ENCODE assay signal across 9 cellular contexts in the genomic region with DNA sequence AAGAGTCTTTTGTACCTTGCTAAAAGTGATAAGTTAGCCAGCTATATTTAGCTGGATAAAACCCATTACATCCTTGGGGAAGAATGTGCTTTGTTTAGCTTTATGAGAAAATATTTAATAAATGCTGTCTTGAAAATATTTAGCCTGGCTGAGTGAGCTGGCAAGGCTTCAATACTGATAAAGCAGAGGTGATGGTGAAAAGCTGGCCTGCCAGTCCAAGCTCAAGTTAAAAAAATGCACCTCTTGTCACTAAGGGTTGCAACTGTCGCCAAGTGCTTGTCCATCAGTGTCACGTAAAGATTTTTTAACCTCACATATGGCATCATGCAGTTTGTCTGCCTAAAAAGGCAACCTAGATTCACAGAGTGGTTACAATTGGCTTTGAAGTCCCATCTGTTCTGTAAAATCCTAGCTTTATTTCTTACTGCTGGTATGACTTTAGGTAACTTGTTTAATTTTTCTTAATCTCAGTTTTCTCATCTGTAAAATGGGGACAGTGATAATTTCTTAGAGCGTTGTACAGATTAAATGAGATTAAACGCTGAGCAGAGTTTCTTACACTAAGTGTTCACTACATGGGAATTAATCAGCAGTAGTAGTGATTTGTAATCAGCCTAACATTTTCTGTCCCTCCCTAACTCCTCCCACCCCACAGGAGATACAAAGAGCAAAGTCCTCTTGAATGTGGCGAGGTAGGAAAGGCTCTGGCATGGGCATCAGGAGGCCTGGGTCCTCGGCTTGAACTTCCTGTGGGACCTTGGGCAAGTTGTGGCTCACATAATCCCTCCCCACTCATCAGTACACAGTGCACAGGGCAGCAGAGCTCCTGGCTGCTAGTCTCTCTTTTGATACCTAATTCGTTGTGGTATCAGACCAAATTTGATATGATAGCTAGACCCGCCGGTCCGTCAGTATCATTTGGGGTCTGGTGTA. TPM values are rescaled to one million over a fixed set of nuclear protein-coding genes. Genes with fewer than 3 reads are reported as not detected.
DNase-seq lines count a peak whose midpoint lies in the region; ATAC-seq and TF ChIP-seq lines count a peak whose summit lies in the region.
"Had no signal": no experiment of that assay in that cellular context is flagged by ENCODE, and none has a peak within 500 bp of the region (broad histone marks: within the 10 kb centered on the region; RNA-seq: fewer than 3 reads in every experiment).

No MANE protein-coding gene starts in this region.

- H3K27me3 ChIP-seq in AG04450 (ENCODE audit: control insufficient read depth, insufficient read depth, low read length), result no peaks in the 10 kb centered on the region
- no peaks in the 10 kb centered on the region for H3K27me3 ChIP-seq in H7 (ENCODE audit: control insufficient read depth, insufficient read depth, low read length)

- H3K4me3 Mint-ChIP-seq in neural crest cell, result no peak overlapping the region

- CTCF ChIA-PET in AG04450 (lab: Charles Lee), result interaction anchor here (0.5 to 1.7 kb wide), 6 partner anchors 12 to 1054 kb away, joined by 3 to 6 read pairs (median 4); no protein-coding TSS in a partner anchor

- POLR2A ChIA-PET in AG04450 (lab: Yijun Ruan, JAX), result interaction anchor here (1.2 kb wide), 1 partner anchor 49 kb away, joined by 7 read pairs; a partner anchor contains a TSS

- no peaks in the 10 kb centered on the region for H3K9me3 ChIP-seq in AG04450 (ENCODE audit: control insufficient read depth, insufficient read depth, low read length)

- peak overlapping the region; percentile 78 for H3K27ac Mint-ChIP-seq in neural crest cell (ENCODE audit: unreplicated experiment)
- peak overlapping the region in 1 of 2 donors; percentile 22 for H3K27ac Mint-ChIP-seq in activated naive CD4-positive, alpha-beta T cell treated with anti-CD3 and anti-CD28 coated beads, Interleukin-2, amount 50 U/mL, for 72 hours

- no peaks in the 10 kb centered on the region for H3K27me3 Mint-ChIP-seq in neural crest cell (ENCODE audit: low read depth)

- peak overlapping the region; percentile 49 for H3K27ac ChIP-seq in AG04450 (ENCODE audit: low read depth, low read length)

- peaks cover 1% of the 10 kb centered on the region for H3K36me3 Mint-ChIP-seq in neural crest cell (ENCODE audit: low read depth)
- no peaks in the 10 kb centered on the region for H3K36me3 Mint-ChIP-seq in activated naive CD4-positive, alpha-beta T cell treated with anti-CD3 and anti-CD28 coated beads, Interleukin-2, amount 50 U/mL, for 72 hours

- no peaks in the 10 kb centered on the region for H3K9me3 Mint-ChIP-seq in neural crest cell
- H3K9me3 Mint-ChIP-seq in activated naive CD4-positive, alpha-beta T cell treated with anti-CD3 and anti-CD28 coated beads, Interleukin-2, amount 50 U/mL, for 72 hours, result no peaks in the 10 kb centered on the region

- H3K36me3 ChIP-seq in H7 (replicated peaks; ENCODE audit: control insufficient read depth, insufficient read depth, low read length), result no peaks in the 10 kb centered on the region; the same call in 1 of the 2 replicates

- TF ChIP-seq CTCF in AG04450 (IDR thresholded peaks at IDR 0.05; ENCODE audit: low read depth, low read length), result no peak
- TF ChIP-seq CTCF in fibroblast of the aortic adventitia (IDR thresholded peaks at IDR 0.05; ENCODE audit: insufficient read depth, low read length), result no peak
- TF ChIP-seq CTCF in neural crest cell (conservative IDR thresholded peaks at IDR 0.05), result no peak

- no peak for ATAC-seq in activated naive CD4-positive, alpha-beta T cell treated with anti-CD3 and anti-CD28 coated beads, Interleukin-2, amount 50 U/mL, for 72 hours

- peaks cover 39% of the 10 kb centered on the region for H3K4me1 Mint-ChIP-seq in neural crest cell

- DNase-seq in AG04450 (ENCODE audit: low read depth, low spot score) (peak; percentile 46), NCI-H226 (peak; percentile 82), fibroblast of the aortic adventitia (ENCODE audit: low read depth) (peak; percentile 92), neural crest cell (ENCODE audit: low read depth, low spot score) (no peak), C1 segment of cervical spinal cord (lab: John Stamatoyannopoulos, UW) (no peak), H7 (no peak), NCI-H526 treated with DMSO at 0.1 percent for 48 hours (lab: John Stamatoyannopoulos, UW) (no peak)
- no peak for DNase-seq in activated naive CD4-positive, alpha-beta T cell treated with anti-CD3 and anti-CD28 coated beads, Interleukin-2, amount 50 U/mL, for 72 hours (ENCODE audit: low spot score in 2 of 2)
- DNase-seq: stimulated activated naive CD4-positive, alpha-beta T cell had no signal

- H3K4me3 ChIP-seq in AG04450 (ENCODE audit: low read depth, low read length), result no peak overlapping the region
- H3K4me3 ChIP-seq in fibroblast of the aortic adventitia (ENCODE audit: low read depth, low read length), result no peak overlapping the region
- no peak overlapping the region for H3K4me3 ChIP-seq in H7 (ENCODE audit: insufficient read depth, low read depth, low read length)

RNA-seq across cellular contexts. Expression of a gene that starts 48.7 kb away (rescaled TPM):
- polyA plus RNA-seq in AG04450 (2011; rRNA removed), result 7.6 and 8.1 TPM in 2 replicates
- 13.3 and 16.2 TPM in 2 replicates for polyA minus RNA-seq in AG04450 (2011; rRNA and poly(A)+ RNA removed)
- 45.1 and 281 TPM in 2 replicates for total RNA-seq in fibroblast of the aortic adventitia (ENCODE audit: low replicate concordance)
- 59.9 and 68.3 TPM in 2 replicates for total RNA-seq in neural crest cell
- total RNA-seq in H7 (2014; rRNA removed; shearing (Covaris generic)), result 15.0 and 19.8 TPM in 2 replicates
- total RNA-seq in activated naive CD4-positive, alpha-beta T cell treated with anti-CD3 and anti-CD28 coated beads, Interleukin-2, amount 50 U/mL, for 72 hours, result 10 to 100 TPM; 24.7 to 54.8 TPM

Comparison
In these comparisons a context has a peak if more than half of its experiments do, and no peak if none do; other contexts are left out.
1. DNase-seq: peak in AG04450 (single experiment), NCI-H226 (single experiment) and fibroblast of the aortic adventitia (single experiment); none in neural crest cell (single experiment), C1 segment of cervical spinal cord (0 of 14), H7 (single experiment), NCI-H526 treated with DMSO at 0.1 percent for 48 hours (single experiment) and activated naive CD4-positive, alpha-beta T cell treated with anti-CD3 and anti-CD28 coated beads, Interleukin-2, amount 50 U/mL, for 72 hours (0 of 2).